In the genomic region with DNA sequence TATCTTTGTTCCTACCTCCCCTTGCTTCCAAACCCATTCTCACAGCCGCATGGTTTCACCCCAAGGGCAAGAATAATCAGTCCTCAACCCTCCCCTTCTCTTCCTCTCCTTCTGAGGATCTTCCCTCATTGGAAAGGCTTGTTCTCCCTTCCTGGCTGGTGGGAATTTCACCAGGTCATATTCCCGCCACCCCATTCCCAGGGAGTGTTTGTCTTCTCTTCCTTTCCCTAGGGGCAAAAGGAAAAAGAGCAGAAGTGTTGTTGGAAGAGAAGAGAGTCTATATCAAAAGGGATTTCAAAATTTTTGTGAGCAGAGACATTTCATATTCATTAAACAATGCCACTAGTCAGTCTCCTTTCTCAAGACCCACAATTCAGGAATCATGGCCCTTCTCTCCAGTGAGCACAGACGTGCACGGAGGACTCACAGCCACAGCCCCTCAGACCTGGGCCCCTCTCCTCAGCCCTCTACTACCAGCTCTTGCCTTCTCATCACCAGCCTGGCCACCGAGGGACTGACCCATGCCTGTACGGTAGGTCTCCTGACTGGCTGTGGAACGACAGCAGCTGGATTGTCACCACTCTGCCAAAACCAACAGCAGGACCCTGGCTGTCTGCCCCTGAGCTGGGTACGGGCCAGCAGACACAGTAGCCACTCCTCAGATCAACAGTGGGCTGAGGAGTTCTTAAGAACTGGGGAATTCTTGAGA, we compare ENCODE assay signal across 16 cellular contexts.
DNase-seq lines count a peak whose midpoint lies in the region; ATAC-seq, FAIRE-seq and TF ChIP-seq lines count a peak whose summit lies in the region.
"Had no signal": no experiment of that assay in that cellular context is flagged by ENCODE, and none has a peak within 500 bp of the region (broad histone marks: within the 10 kb centered on the region; RNA-seq: fewer than 3 reads in every experiment).

No MANE protein-coding gene starts in this region.

- H3K4me1 ChIP-seq in SJCRH30, result peaks cover 5% of the 10 kb centered on the region; the same call in 1 of the 2 replicates
- peaks cover 0 to 7% (median 5%) of the 10 kb centered on the region in 4 donors for H3K4me1 ChIP-seq in esophagus muscularis mucosa
- H3K4me1 ChIP-seq in kidney (ENCODE audit: control insufficient read depth in 1 of 2, insufficient read depth in 1 of 2, low read depth in 1 of 2, low read length in 2 of 2), result peaks cover 0 to 4% of the 10 kb centered on the region in 2 donors
- peaks cover 6 to 14% (median 10%) of the 10 kb centered on the region in 4 donors for H3K4me1 ChIP-seq in stomach
- no peaks in the 10 kb centered on the region for H3K4me1 ChIP-seq in CD8-positive, alpha-beta memory T cell (ENCODE audit: insufficient read depth, low read length)
- H3K4me1 ChIP-seq: HAP-1 had no signal

- no peak for TF ChIP-seq EP300 in esophagus muscularis mucosa (IDR thresholded peaks at IDR 0.05)
- TF ChIP-seq EP300 in stomach (IDR thresholded peaks at IDR 0.05), result no peak

- no peak for TF ChIP-seq CTCF in esophagus muscularis mucosa (IDR thresholded peaks at IDR 0.05)
- TF ChIP-seq CTCF in kidney (IDR thresholded peaks at IDR 0.05; ENCODE audit: borderline replicate concordance, extremely low read depth, insufficient read depth), result no peak
- TF ChIP-seq CTCF in stomach (IDR thresholded peaks at IDR 0.05), result no peak

- TF ChIP-seq POLR2A in esophagus muscularis mucosa (IDR thresholded peaks at IDR 0.05; ENCODE audit: low read depth), result no peak
- no peak for TF ChIP-seq POLR2A in stomach (IDR thresholded peaks at IDR 0.05)

- H3K27me3 ChIP-seq in SJCRH30 (no peaks in the 10 kb centered on the region), esophagus muscularis mucosa (peaks cover 0 to 11% (median 0%) of the 10 kb centered on the region in 4 donors), stomach (no peaks in the 10 kb centered on the region)
- H3K27me3 ChIP-seq in CD8-positive, alpha-beta memory T cell (ENCODE audit: insufficient read depth, low read length, poor library complexity, severe bottlenecking), result no peaks in the 10 kb centered on the region

- CTCF ChIA-PET in CD8-positive, alpha-beta memory T cell (lab: Charles Lee), result no interaction called here

- no peak for ATAC-seq in HG02610 (IDR thresholded peaks at IDR 0.05; ENCODE audit: unreplicated experiment)

- peak; percentile 24 to 29 for DNase-seq in SJCRH30
- DNase-seq in esophagus muscularis mucosa (ENCODE audit: extremely low spot score), result peak; percentile 85
- peak; percentile 76 for DNase-seq in kidney
- peak; percentile 75 for DNase-seq in stomach
- no peak for DNase-seq in CD8-positive, alpha-beta memory T cell
- DNase-seq in RCC 7860 (ENCODE audit: low spot score), result no peak
- no peak for DNase-seq in NCI-H146 (lab: John Stamatoyannopoulos, UW)
- DNase-seq: COR-L47, Kasumi-1, NCI-H1417, NCI-H345, NCI-H526 treated with DMSO at 0.1 percent for 48 hours had no signal

- WGBS in esophagus muscularis mucosa, result 61% methylated on average over 7 of the region's 8 CpGs
- 36 to 55% (median 44%) methylated on average over 8 of the region's 8 CpGs for WGBS in stomach, 5 donors

- peaks cover 0 to 2% (median 0%) of the 10 kb centered on the region in 5 donors for H3K9me3 Mint-ChIP-seq in CD8-positive, alpha-beta memory T cell

- H3K27me3 Mint-ChIP-seq in CD8-positive, alpha-beta memory T cell, result peaks cover 0 to 22% of the 10 kb centered on the region in 2 donors

- no peak overlapping the region for H3K9ac ChIP-seq in kidney (ENCODE audit: low read length in 2 of 2)

- intact Hi-C loops in esophagus muscularis mucosa (cut with DNase I) (no loop called here), kidney (cut with DNase I) (no loop called here), stomach (cut with DNase I; ENCODE audit: low total_unique reads) (no loop called here)

- no peak overlapping the region for H3K27ac Mint-ChIP-seq in CD8-positive, alpha-beta memory T cell

- POLR2A ChIA-PET in CD8-positive, alpha-beta memory T cell (lab: Charles Lee), result no interaction called here

- no peak overlapping the region for H3K4me3 ChIP-seq in SJCRH30
- no peak overlapping the region for H3K4me3 ChIP-seq in esophagus muscularis mucosa
- H3K4me3 ChIP-seq in kidney (ENCODE audit: low read length in 2 of 2), result no peak overlapping the region
- H3K4me3 ChIP-seq in stomach, result no peak overlapping the region
- no peak overlapping the region for H3K4me3 ChIP-seq in CD8-positive, alpha-beta memory T cell (ENCODE audit: low read length)
- H3K4me3 ChIP-seq: HAP-1 had no signal

- H3K9me3 ChIP-seq in SJCRH30 (replicated peaks), result no peaks in the 10 kb centered on the region
- H3K9me3 ChIP-seq in esophagus muscularis mucosa, result no peaks in the 10 kb centered on the region
- H3K9me3 ChIP-seq in kidney (ENCODE audit: control insufficient read depth in 1 of 2, low read length in 2 of 2), result no peaks in the 10 kb centered on the region
- peaks cover 0 to 5% (median 0%) of the 10 kb centered on the region in 4 donors for H3K9me3 ChIP-seq in stomach
- no peaks in the 10 kb centered on the region for H3K9me3 ChIP-seq in CD8-positive, alpha-beta memory T cell (ENCODE audit: low read length)
- H3K9me3 ChIP-seq: HAP-1 had no signal

- H3K4me1 Mint-ChIP-seq in CD8-positive, alpha-beta memory T cell, result no peaks in the 10 kb centered on the region

- H3K4me3 Mint-ChIP-seq in CD8-positive, alpha-beta memory T cell, result no peak overlapping the region

- no peak for FAIRE-seq in kidney (lab: Jason Lieb, UNC)
- FAIRE-seq in RCC 7860 (lab: Jason Lieb, UNC), result no peak
- FAIRE-seq: A204.1 had no signal

- H3K36me3 ChIP-seq in SJCRH30 (no peaks in the 10 kb centered on the region), esophagus muscularis mucosa (no peaks in the 10 kb centered on the region), kidney (ENCODE audit: control insufficient read depth in 1 of 2, insufficient read depth in 2 of 2, low read length in 2 of 2) (no peaks in the 10 kb centered on the region), stomach (no peaks in the 10 kb centered on the region)
- H3K36me3 ChIP-seq in CD8-positive, alpha-beta memory T cell (ENCODE audit: insufficient read depth, low read length), result no peaks in the 10 kb centered on the region
- H3K36me3 ChIP-seq: HAP-1 had no signal

- H3K36me3 Mint-ChIP-seq in CD8-positive, alpha-beta memory T cell, result no peaks in the 10 kb centered on the region

- H3K27ac ChIP-seq in SJCRH30 (no peak overlapping the region), esophagus muscularis mucosa (replicated peaks in 1 of 4) (no peak overlapping the region), kidney (ENCODE audit: low read depth in 2 of 2, low read length in 2 of 2) (peak overlapping the region in 1 of 2 donors; percentile 10), stomach (no peak overlapping the region)
- no peak overlapping the region for H3K27ac ChIP-seq in CD8-positive, alpha-beta memory T cell (ENCODE audit: low read depth, low read length)
- H3K27ac ChIP-seq: C4-2B had no signal

Comparison
In these comparisons a context has a peak if more than half of its experiments do, and no peak if none do; other contexts are left out.
1. DNase-seq: peak in SJCRH30 (2 of 2), esophagus muscularis mucosa (single experiment), kidney (single experiment) and stomach (single experiment); none in CD8-positive, alpha-beta memory T cell (0 of 5), RCC 7860 (single experiment) and NCI-H146 (single experiment).